Comparison of ENCODE assay signal across 9 cellular contexts in the genomic region with DNA sequence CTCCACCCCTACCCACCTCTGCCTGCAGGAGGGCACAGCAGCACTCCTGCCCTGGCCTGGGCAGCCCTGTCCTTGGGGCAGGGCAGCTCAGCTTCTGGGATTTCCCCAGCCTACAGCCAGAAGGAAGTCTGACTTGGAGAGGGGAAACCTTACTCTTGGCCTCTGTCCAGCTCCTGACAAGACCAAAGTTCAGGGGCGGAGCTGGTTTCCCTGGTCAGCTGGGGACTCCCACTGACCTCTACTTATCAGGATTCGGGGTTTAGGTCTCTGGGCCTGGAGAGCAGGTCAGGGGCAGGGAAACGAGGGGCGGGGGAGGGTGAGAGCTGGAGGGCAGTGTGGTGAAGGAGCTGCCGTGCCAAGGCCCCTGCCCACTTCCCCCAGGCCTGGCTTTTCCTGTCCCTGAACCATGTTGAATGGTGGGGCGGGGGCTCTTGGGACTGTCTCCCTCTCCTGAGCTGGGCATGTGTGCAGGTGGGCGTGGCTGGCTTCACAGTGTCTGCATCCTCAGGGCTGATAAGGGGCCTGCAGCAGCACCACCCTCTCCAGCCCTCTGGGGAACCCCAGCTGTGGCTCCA. TPM values are rescaled to one million over a fixed set of nuclear protein-coding genes. Genes with fewer than 3 reads are reported as not detected.
DNase-seq lines count a peak whose midpoint lies in the region; ATAC-seq and TF ChIP-seq lines count a peak whose summit lies in the region.
"Had no signal": no experiment of that assay in that cellular context is flagged by ENCODE, and none has a peak within 500 bp of the region (broad histone marks: within the 10 kb centered on the region; RNA-seq: fewer than 3 reads in every experiment).

No MANE protein-coding gene starts in this region.

- TF ChIP-seq POLR2A in Peyer's patch (IDR thresholded peaks at IDR 0.05), result peak in 1 of 2 donors; percentile 17

- ATAC-seq in esophagus mucosa, result peak; percentile 59
- no peak for ATAC-seq in GM19395 (IDR thresholded peaks at IDR 0.05; ENCODE audit: unreplicated experiment)
- no peak for ATAC-seq in GM19351 (IDR thresholded peaks at IDR 0.05; ENCODE audit: unreplicated experiment)

- no peaks in the 10 kb centered on the region for H3K36me3 Mint-ChIP-seq in Calu3 (ENCODE audit: insufficient read depth, unreplicated experiment)
- H3K36me3 Mint-ChIP-seq: activated naive CD4-positive, alpha-beta T cell treated with anti-CD3 and anti-CD28 coated beads, Interleukin-2, amount 10 ng/mL, durations not matched to agents 7 days and 5 days had no signal

- intact Hi-C loops in Calu3 (cut with micrococcal nuclease; ENCODE audit: unreplicated experiment), result loop anchor here (1.0 kb wide), 1 partner anchor 65 kb away; no protein-coding TSS in a partner anchor

- no peaks in the 10 kb centered on the region for H3K9me3 ChIP-seq in Peyer's patch

- H3K27ac ChIP-seq in Peyer's patch, result peak overlapping the region in 3 of 4 donors; percentile 44 to 77 (median 72)

- no peaks in the 10 kb centered on the region for H3K36me3 ChIP-seq in Peyer's patch

- peaks cover 0 to 30% (median 8%) of the 10 kb centered on the region in 4 donors for H3K4me1 ChIP-seq in Peyer's patch

- H3K4me1 Mint-ChIP-seq in Calu3 (ENCODE audit: low read depth, unreplicated experiment), result peaks cover 48% of the 10 kb centered on the region

- CTCF ChIA-PET in Calu3 (lab: Charles Lee), result interaction anchor here (0.6 to 4.6 kb wide), 17 partner anchors 15 to 892 kb away, joined by 3 to 268 read pairs (median 4); a partner anchor contains a TSS

- no TSS peak for BruUV-seq in Calu3 (replicated peaks; lab: Mats Ljungman, UMichigan)

- no peaks in the 10 kb centered on the region for H3K27me3 ChIP-seq in Peyer's patch

- DNase-seq in Calu3 (peak; percentile 90), Peyer's patch (peak in 2 of 3 donors; percentile 82 to 86), myocyte (ENCODE audit: low read depth) (peak; percentile 29), NCI-H446 treated with DMSO at 0.1 percent for 48 hours (lab: John Stamatoyannopoulos, UW) (no peak)
- DNase-seq in activated CD8-positive, alpha-beta memory T cell treated with anti-CD3 and anti-CD28 coated beads, Interleukin-2, amount 50 U/mL, for 4 hours, result no peak
- DNase-seq: activated naive CD4-positive, alpha-beta T cell treated with anti-CD3 and anti-CD28 coated beads, Interleukin-2, amount 10 ng/mL, durations not matched to agents 7 days and 5 days had no signal

- H3K27ac Mint-ChIP-seq in Calu3 (ENCODE audit: unreplicated experiment), result peak overlapping the region; percentile 4
- H3K27ac Mint-ChIP-seq: activated naive CD4-positive, alpha-beta T cell treated with anti-CD3 and anti-CD28 coated beads, Interleukin-2, amount 10 ng/mL, durations not matched to agents 7 days and 5 days had no signal

- no peak for TF ChIP-seq CTCF in Calu3 (IDR thresholded peaks at IDR 0.05; ENCODE audit: unreplicated experiment)
- TF ChIP-seq CTCF in Peyer's patch (IDR thresholded peaks at IDR 0.05), result no peak

- H3K9me3 Mint-ChIP-seq in Calu3 (ENCODE audit: low read depth, unreplicated experiment), result no peaks in the 10 kb centered on the region
- H3K9me3 Mint-ChIP-seq: activated naive CD4-positive, alpha-beta T cell treated with anti-CD3 and anti-CD28 coated beads, Interleukin-2, amount 10 ng/mL, durations not matched to agents 7 days and 5 days had no signal

- H3K4me3 Mint-ChIP-seq in Calu3 (ENCODE audit: low read depth, unreplicated experiment), result peak overlapping the region; percentile 40
- H3K4me3 Mint-ChIP-seq: activated naive CD4-positive, alpha-beta T cell treated with anti-CD3 and anti-CD28 coated beads, Interleukin-2, amount 10 ng/mL, durations not matched to agents 7 days and 5 days had no signal

- H3K4me3 ChIP-seq in Peyer's patch, result no peak overlapping the region

- peaks cover 37% of the 10 kb centered on the region for H3K27me3 Mint-ChIP-seq in Calu3 (ENCODE audit: unreplicated experiment)

RNA-seq across cellular contexts. Expression of a gene that starts 16.8 kb away (rescaled TPM):
- total RNA-seq in Calu3 (2022), result 39.7 and 50.0 TPM in 2 replicates
- 10 to 100 TPM; 10.7 to 25.8 (median 20.2) TPM for total RNA-seq in Peyer's patch
- total RNA-seq in esophagus mucosa, result 40.7 TPM
- total RNA-seq in myocyte, result 9.7 and 11.7 TPM in 2 replicates
- 12.2 TPM for polyA plus RNA-seq in myocyte (2012)

RNA-seq across cellular contexts. Expression of a gene that starts 55.4 kb away (rescaled TPM):
- total RNA-seq in Calu3 (2022) (not detected in 2 replicates), Peyer's patch (not detected), esophagus mucosa (not detected), myocyte (not detected in 2 replicates)
- polyA plus RNA-seq in myocyte (2012), result not detected

Comparison
In these comparisons a context has a peak if more than half of its experiments do, and no peak if none do; other contexts are left out.
1. DNase-seq: peak in Calu3 (single experiment), Peyer's patch (2 of 3) and myocyte (single experiment); none in activated CD8-positive, alpha-beta memory T cell treated with anti-CD3 and anti-CD28 coated beads, Interleukin-2, amount 50 U/mL, for 4 hours (single experiment) and NCI-H446 treated with DMSO at 0.1 percent for 48 hours (single experiment).